In genomic region chr2:170587117-170587516, GRCh38 we compare ENCODE assay signal across 1 cellular context.
TF ChIP-seq lines count a peak whose summit lies in the region.

No MANE protein-coding gene starts in this region.

TF ChIP-seq in K562, 482 proteins besides CTCF, POLR2A, EP300 and RAD21 (continued from another document):
- TF ChIP-seq ATF4 (CRISPR knock-in tag; IDR thresholded peaks at IDR 0.05) (peak; percentile 79), MTF1 (CRISPR knock-in tag; IDR thresholded peaks at IDR 0.05; ENCODE audit: borderline replicate concordance) (no peak), IRF9 (tag; IDR thresholded peaks at IDR 0.05) (0 out of 2 replicates have a peak, but pooled peaks have one; percentile 48), CEBPB (tag; IDR thresholded peaks at IDR 0.05) (peak; percentile 77), PHF21A (IDR thresholded peaks at IDR 0.05; ENCODE audit: borderline replicate concordance, low read depth) (no peak), MXD1 (CRISPR knock-in tag; IDR thresholded peaks at IDR 0.05; ENCODE audit: borderline replicate concordance, poor library complexity, severe bottlenecking) (no peak), CEBPG (CRISPR knock-in tag; IDR thresholded peaks at IDR 0.05) (peak; percentile 50; the same call in 1 of the 2 replicates), CEBPG (tag; conservative IDR thresholded peaks at IDR 0.05 in 1 of 2, IDR thresholded peaks at IDR 0.05 in 1 of 2) (peak; percentile 90 to 95), ATF3 (IDR thresholded peaks at IDR 0.05) (peak; percentile 73), ATF3 (CRISPR knock-in tag; conservative IDR thresholded peaks at IDR 0.05) (no peak), ZSCAN32 (CRISPR knock-in tag; IDR thresholded peaks at IDR 0.05) (peak; percentile 87)
